Comparison of ENCODE assay signal across 27 cellular contexts in the genomic region with DNA sequence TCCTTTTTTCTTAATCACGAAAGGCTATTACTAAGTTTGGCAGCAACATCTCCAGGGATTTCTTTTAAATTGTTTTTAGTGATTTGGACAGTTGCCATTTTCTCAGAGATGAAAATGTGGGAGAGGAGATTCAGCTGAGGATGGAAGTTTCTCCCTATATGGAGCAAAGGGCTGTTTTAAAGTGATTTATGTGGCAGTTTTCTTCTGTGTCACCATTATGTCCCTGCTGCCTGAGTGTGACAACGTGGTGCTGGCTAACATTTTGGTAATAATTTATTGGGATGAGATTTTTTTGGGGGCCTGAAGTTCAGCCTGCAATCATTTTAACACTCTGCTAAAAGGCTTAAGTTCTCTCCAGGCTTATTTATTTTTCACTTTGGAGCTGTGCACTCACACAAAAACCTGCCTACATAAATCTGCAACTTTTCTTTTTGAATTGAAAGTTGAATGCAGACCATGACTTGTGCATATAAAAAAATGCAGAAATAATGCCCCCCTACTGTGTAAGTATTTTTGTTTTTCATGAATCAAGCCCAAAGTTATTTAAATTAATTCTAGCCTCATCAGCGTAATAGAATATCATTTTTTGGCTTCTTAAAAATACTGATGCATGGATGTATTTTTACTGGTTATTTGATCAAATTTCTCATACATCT.
DNase-seq lines count a peak whose midpoint lies in the region; TF ChIP-seq lines count a peak whose summit lies in the region.
"Had no signal": no experiment of that assay in that cellular context is flagged by ENCODE, and none has a peak within 500 bp of the region (broad histone marks: within the 10 kb centered on the region; RNA-seq: fewer than 3 reads in every experiment).

No MANE protein-coding gene starts in this region.

- no peaks in the 10 kb centered on the region for H3K27me3 Mint-ChIP-seq in brain
- H3K27me3 Mint-ChIP-seq in nephron (ENCODE audit: low read depth) = no peaks in the 10 kb centered on the region
- no peaks in the 10 kb centered on the region for H3K27me3 Mint-ChIP-seq in CD4-positive, alpha-beta memory T cell
- H3K27me3 Mint-ChIP-seq: activated CD4-positive, alpha-beta memory T cell treated with anti-CD3 and anti-CD28 coated beads, Interleukin-2, amount 10 ng/mL, durations not matched to agents 7 days and 5 days; B cell had no signal

- no peaks in the 10 kb centered on the region for H3K27me3 ChIP-seq in CD4-positive, alpha-beta memory T cell (ENCODE audit: insufficient read depth, low read length)
- H3K27me3 ChIP-seq: tibial artery, vagina had no signal

- H3K27ac Mint-ChIP-seq in brain (peak overlapping the region in 4 of 5 experiments; percentile 2 to 91 (median 72)), nephron (peak overlapping the region in 2 of 3 experiments; percentile 6 to 61)
- no peak overlapping the region for H3K27ac Mint-ChIP-seq in CD4-positive, alpha-beta memory T cell
- H3K27ac Mint-ChIP-seq: activated CD4-positive, alpha-beta memory T cell treated with anti-CD3 and anti-CD28 coated beads, Interleukin-2, amount 10 ng/mL, durations not matched to agents 7 days and 5 days; activated T-helper 1 cell treated with anti-CD3 and anti-CD28 coated beads, Interleukin-12 subunit alpha, Interleukin-12 subunit beta, Interleukin-2, Interleukin-4 antibody, amounts not matched to agents 30 ng/mL and 10 ng/mL and 1 ng/mL, durations not matched to agents 14 hours and 24 hours and 36 hours; B cell; CD8-positive, alpha-beta T cell had no signal

- H3K4me1 Mint-ChIP-seq in brain (peaks cover 25% of the 10 kb centered on the region), nephron (peaks cover 22% of the 10 kb centered on the region)
- H3K4me1 Mint-ChIP-seq in CD4-positive, alpha-beta memory T cell = no peaks in the 10 kb centered on the region
- H3K4me1 Mint-ChIP-seq: activated CD4-positive, alpha-beta memory T cell treated with anti-CD3 and anti-CD28 coated beads, Interleukin-2, amount 10 ng/mL, durations not matched to agents 7 days and 5 days; B cell had no signal

- H3K4me1 ChIP-seq in CD4-positive, alpha-beta memory T cell (ENCODE audit: insufficient read depth, low read length) = no peaks in the 10 kb centered on the region
- H3K4me1 ChIP-seq: HAP-1, tibial artery, vagina had no signal

- H3K4me3 ChIP-seq in CD4-positive, alpha-beta memory T cell (ENCODE audit: low read length in 2 of 2) = no peak overlapping the region
- H3K4me3 ChIP-seq: GM12878, HAP-1, PC-9, tibial artery, vagina had no signal

- H3K36me3 Mint-ChIP-seq in brain (no peaks in the 10 kb centered on the region), nephron (ENCODE audit: low read depth) (no peaks in the 10 kb centered on the region)
- H3K36me3 Mint-ChIP-seq in CD4-positive, alpha-beta memory T cell = no peaks in the 10 kb centered on the region
- H3K36me3 Mint-ChIP-seq: CD8-positive, alpha-beta T cell had no signal

- DNase-seq in DMS114 treated with DMSO at 0.1 percent for 48 hours (lab: John Stamatoyannopoulos, UW; ENCODE audit: unreplicated experiment) = peak; percentile 75
- no peak for DNase-seq in HEK293T (ENCODE audit: extremely low spot score)
- no peak for DNase-seq in NCI-H526 (lab: John Stamatoyannopoulos, UW)
- no peak for DNase-seq in NOMO-1 treated with DMSO at 0.1 percent for 48 hours (lab: John Stamatoyannopoulos, UW; ENCODE audit: unreplicated experiment)
- no peak for DNase-seq in CD4-positive, alpha-beta memory T cell
- no peak for DNase-seq in activated CD8-positive, alpha-beta memory T cell treated with anti-CD3 and anti-CD28 coated beads, Interleukin-2, amount 50 U/mL, for 4 hours
- DNase-seq: ACHN; activated CD4-positive, alpha-beta memory T cell treated with anti-CD3 and anti-CD28 coated beads, Interleukin-2, amount 10 ng/mL, durations not matched to agents 7 days and 5 days; activated CD8-positive, alpha-beta memory T cell treated with anti-CD3 and anti-CD28 coated beads, Interleukin-2, amount 50 U/mL, for 48 hours; activated naive CD4-positive, alpha-beta T cell treated with Interleukin-2 at 50 U/mL for 16 hours; CD8-positive, alpha-beta T cell; KG1; NCI-H1694; NCI-H446 treated with DMSO at 0.1 percent for 48 hours; PC-9; SK-N-SH; stimulated activated CD4-positive, alpha-beta T cell treated with anti-CD3 and anti-CD28 coated beads, Interleukin-4, amount 100 ng/mL, for 24 hours; T-helper 2 cell; tibial artery had no signal

- TF ChIP-seq CTCF in brain (conservative IDR thresholded peaks at IDR 0.05) (no peak), nephron (IDR thresholded peaks at IDR 0.05; ENCODE audit: unreplicated experiment in 3 of 3) (no peak)

- intact Hi-C loops in CD4-positive, alpha-beta memory T cell (cut with micrococcal nuclease) = no loop called here

- H3K36me3 ChIP-seq in CD4-positive, alpha-beta memory T cell (ENCODE audit: insufficient read depth, low read length) = no peaks in the 10 kb centered on the region
- H3K36me3 ChIP-seq: HAP-1, tibial artery, vagina had no signal

- no peak overlapping the region for H3K27ac ChIP-seq in CD4-positive, alpha-beta memory T cell (ENCODE audit: low read depth, low read length)
- H3K27ac ChIP-seq: PC-9, tibial artery, vagina had no signal

- H3K4me3 Mint-ChIP-seq in brain (peak overlapping the region in 4 of 5 experiments; percentile 6 to 46 (median 44)), nephron (peak overlapping the region in 1 of 3 experiments; percentile 29)
- no peak overlapping the region for H3K4me3 Mint-ChIP-seq in CD4-positive, alpha-beta memory T cell
- H3K4me3 Mint-ChIP-seq: activated CD4-positive, alpha-beta memory T cell treated with anti-CD3 and anti-CD28 coated beads, Interleukin-2, amount 10 ng/mL, durations not matched to agents 7 days and 5 days; activated T-helper 1 cell treated with anti-CD3 and anti-CD28 coated beads, Interleukin-12 subunit alpha, Interleukin-12 subunit beta, Interleukin-2, Interleukin-4 antibody, amounts not matched to agents 30 ng/mL and 10 ng/mL and 1 ng/mL, durations not matched to agents 14 hours and 24 hours and 36 hours; B cell; CD8-positive, alpha-beta T cell; neural crest cell had no signal

- peaks cover 0 to 4% of the 10 kb centered on the region in 2 donors for H3K9me3 ChIP-seq in CD4-positive, alpha-beta memory T cell (ENCODE audit: control insufficient read depth in 1 of 2, low read length in 2 of 2)
- H3K9me3 ChIP-seq: HAP-1, SK-N-SH, tibial artery, vagina had no signal

- CTCF ChIA-PET in HEK293T (lab: Yijun Ruan, JAX) = interaction anchor here (0.6 kb wide), 1 partner anchor 500 kb away, joined by 3 read pairs; no protein-coding TSS in a partner anchor
- CTCF ChIA-PET in CD4-positive, alpha-beta memory T cell (lab: Charles Lee; ENCODE audit: partially characterized antibody) = no interaction called here

- H3K9me3 Mint-ChIP-seq in brain (no peaks in the 10 kb centered on the region), nephron (no peaks in the 10 kb centered on the region)
- H3K9me3 Mint-ChIP-seq in CD4-positive, alpha-beta memory T cell = peaks cover 0 to 5% (median 3%) of the 10 kb centered on the region in 8 donors
- H3K9me3 Mint-ChIP-seq: activated CD4-positive, alpha-beta memory T cell treated with anti-CD3 and anti-CD28 coated beads, Interleukin-2, amount 10 ng/mL, durations not matched to agents 7 days and 5 days; activated T-helper 1 cell treated with anti-CD3 and anti-CD28 coated beads, Interleukin-12 subunit alpha, Interleukin-12 subunit beta, Interleukin-2, Interleukin-4 antibody, amounts not matched to agents 30 ng/mL and 10 ng/mL and 1 ng/mL, durations not matched to agents 14 hours and 24 hours and 36 hours; neural crest cell had no signal

- POLR2A ChIA-PET in HEK293T (lab: Yijun Ruan, JAX) = no interaction called here
- POLR2A ChIA-PET in CD4-positive, alpha-beta memory T cell (lab: Charles Lee; ENCODE audit: partially characterized antibody) = no interaction called here

TF ChIP-seq in HEK293T, 16 proteins besides CTCF, POLR2A, EP300 and RAD21:
- TF ChIP-seq, protein P1, sequence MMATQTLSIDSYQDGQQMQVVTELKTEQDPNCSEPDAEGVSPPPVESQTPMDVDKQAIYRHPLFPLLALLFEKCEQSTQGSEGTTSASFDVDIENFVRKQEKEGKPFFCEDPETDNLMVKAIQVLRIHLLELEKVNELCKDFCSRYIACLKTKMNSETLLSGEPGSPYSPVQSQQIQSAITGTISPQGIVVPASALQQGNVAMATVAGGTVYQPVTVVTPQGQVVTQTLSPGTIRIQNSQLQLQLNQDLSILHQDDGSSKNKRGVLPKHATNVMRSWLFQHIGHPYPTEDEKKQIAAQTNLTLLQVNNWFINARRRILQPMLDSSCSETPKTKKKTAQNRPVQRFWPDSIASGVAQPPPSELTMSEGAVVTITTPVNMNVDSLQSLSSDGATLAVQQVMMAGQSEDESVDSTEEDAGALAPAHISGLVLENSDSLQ (IDR thresholded peaks at IDR 0.05) = peak; percentile 84
- no peak for TF ChIP-seq SP1 (IDR thresholded peaks at IDR 0.05)
TF ChIP-seq in HEK293T: peak in this region for 1.

Comparison
In these comparisons a context has a peak if more than half of its experiments do, and no peak if none do; other contexts are left out.
1. H3K27ac Mint-ChIP-seq: peak in brain (4 of 5) and nephron (2 of 3); none in CD4-positive, alpha-beta memory T cell (0 of 7).
2. H3K4me3 Mint-ChIP-seq: peak in brain (4 of 5); none in CD4-positive, alpha-beta memory T cell (0 of 8).